ENCODE assay signal across 1 cellular context in the genomic region with DNA sequence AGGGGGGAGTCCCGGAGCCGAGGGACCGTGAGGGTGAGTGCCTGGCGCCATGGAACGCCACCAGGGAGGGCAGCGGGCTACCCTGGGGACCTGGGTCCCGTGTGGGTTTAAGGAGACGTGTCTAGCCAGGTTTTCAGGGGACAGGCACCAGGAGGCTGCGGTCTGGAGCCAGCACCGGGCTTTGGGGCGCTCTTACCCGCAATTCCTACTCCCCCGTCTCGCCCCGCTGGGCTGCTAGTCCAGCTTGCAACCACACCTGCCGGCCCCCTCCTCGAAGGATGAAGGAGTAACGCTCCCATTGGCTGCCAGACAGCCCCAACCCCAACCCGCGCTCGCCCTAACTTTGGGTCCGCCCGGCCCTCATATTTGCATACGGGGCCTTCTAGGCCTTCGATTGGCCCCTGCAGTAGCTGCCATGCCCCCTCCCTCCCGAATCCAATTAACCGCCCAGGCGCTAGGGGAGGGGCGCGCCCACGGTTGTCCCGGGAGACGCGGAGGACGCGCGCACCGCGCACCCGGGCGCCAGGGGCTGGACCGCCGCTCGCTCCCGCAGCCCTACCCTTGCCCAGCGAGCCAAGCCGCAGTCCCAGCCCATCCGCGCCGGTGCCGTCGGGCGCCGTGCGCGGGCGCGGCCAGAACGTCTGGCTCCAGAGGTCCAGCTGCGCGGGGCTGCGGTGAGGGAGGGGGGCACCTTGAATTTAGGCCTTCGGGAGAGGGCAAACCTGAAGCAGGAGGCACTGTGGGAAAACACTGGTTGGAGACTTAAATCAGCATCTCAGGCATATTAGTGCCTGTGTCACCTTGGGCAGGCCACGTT.
A peak's percentile ranks its signal among the peaks of the same experiment; 100 is the strongest.
TF ChIP-seq lines count a peak whose summit lies in the region.

TSS of gene TTLL6 (minus strand) at position 456 of the 817 bp plus-strand sequence. CDS start at position 299, 157 bp downstream.

TF ChIP-seq in IMR-90, 13 proteins besides CTCF, POLR2A, EP300 and RAD21:
- TF ChIP-seq MXI1 (IDR thresholded peaks at IDR 0.05; ENCODE audit: borderline replicate concordance, low read depth, low read length), result peak; percentile 28; the same call in 1 of the 2 replicates
- no peak for TF ChIP-seq MAFK (IDR thresholded peaks at IDR 0.05; ENCODE audit: low read depth, low read length)
- peak; percentile 86; the same call in 1 of the 2 replicates for TF ChIP-seq MAZ (IDR thresholded peaks at IDR 0.05; ENCODE audit: borderline replicate concordance, low read depth, low read length)
- TF ChIP-seq CEBPB (IDR thresholded peaks at IDR 0.05; ENCODE audit: low read depth, low read length), result no peak
